ENCODE assay signal across 19 cellular contexts in genomic region chr6:72975346-72975745, GRCh38.
DNase-seq lines count a peak whose midpoint lies in the region; ATAC-seq and TF ChIP-seq lines count a peak whose summit lies in the region.
"Had no signal": no experiment of that assay in that cellular context is flagged by ENCODE, and none has a peak within 500 bp of the region (broad histone marks: within the 10 kb centered on the region; RNA-seq: fewer than 3 reads in every experiment).

No MANE protein-coding gene starts in this region.

- TF ChIP-seq EP300 in gastroesophageal sphincter (IDR thresholded peaks at IDR 0.05) = no peak

- H3K27ac ChIP-seq in gastroesophageal sphincter = peak overlapping the region in 3 of 4 donors; percentile 51 to 59 (median 53)
- H3K27ac ChIP-seq: uterus had no signal

- peaks cover 0 to 21% (median 5%) of the 10 kb centered on the region in 3 donors for H3K4me1 ChIP-seq in gastroesophageal sphincter
- H3K4me1 ChIP-seq: uterus had no signal

- H3K4me3 ChIP-seq in gastroesophageal sphincter = no peak overlapping the region
- H3K4me3 ChIP-seq: uterus had no signal

- no peak for TF ChIP-seq POLR2A in gastroesophageal sphincter (IDR thresholded peaks at IDR 0.05)

- H3K4me3 Mint-ChIP-seq in activated CD4-positive, alpha-beta memory T cell treated with anti-CD3 and anti-CD28 coated beads, Interleukin-2, amount 10 ng/mL, durations not matched to agents 7 days and 5 days = no peak overlapping the region
- no peak overlapping the region for H3K4me3 Mint-ChIP-seq in effector memory CD8-positive, alpha-beta T cell
- H3K4me3 Mint-ChIP-seq: activated CD8-positive, alpha-beta T cell treated with anti-CD3 and anti-CD28 coated beads, Interleukin-2, amount 10 ng/mL, durations not matched to agents 7 days and 5 days; immature natural killer cell; stimulated activated naive CD8-positive, alpha-beta T cell treated with anti-CD3 and anti-CD28 coated beads, Interleukin-15, Interleukin-2, amounts not matched to agents 100 ng/mL and 50 ng/mL, for 24 hours had no signal

- H3K36me3 ChIP-seq in gastroesophageal sphincter = no peaks in the 10 kb centered on the region
- H3K36me3 ChIP-seq: uterus had no signal

- POLR2A ChIA-PET in activated CD4-positive, alpha-beta memory T cell treated with anti-CD3 and anti-CD28 coated beads, Interleukin-2, amount 10 ng/mL, durations not matched to agents 7 days and 5 days (lab: Charles Lee) = no interaction called here

- no peaks in the 10 kb centered on the region for H3K27me3 Mint-ChIP-seq in activated CD4-positive, alpha-beta memory T cell treated with anti-CD3 and anti-CD28 coated beads, Interleukin-2, amount 10 ng/mL, durations not matched to agents 7 days and 5 days
- H3K27me3 Mint-ChIP-seq in effector memory CD8-positive, alpha-beta T cell = no peaks in the 10 kb centered on the region
- H3K27me3 Mint-ChIP-seq: stimulated activated naive CD8-positive, alpha-beta T cell treated with anti-CD3 and anti-CD28 coated beads, Interleukin-15, Interleukin-2, amounts not matched to agents 100 ng/mL and 50 ng/mL, for 24 hours had no signal

- peaks cover 6% of the 10 kb centered on the region for H3K4me1 Mint-ChIP-seq in activated CD4-positive, alpha-beta memory T cell treated with anti-CD3 and anti-CD28 coated beads, Interleukin-2, amount 10 ng/mL, durations not matched to agents 7 days and 5 days
- no peaks in the 10 kb centered on the region for H3K4me1 Mint-ChIP-seq in effector memory CD8-positive, alpha-beta T cell (ENCODE audit: low read depth in 2 of 2)

- CTCF ChIA-PET in activated CD4-positive, alpha-beta memory T cell treated with anti-CD3 and anti-CD28 coated beads, Interleukin-2, amount 10 ng/mL, durations not matched to agents 7 days and 5 days (lab: Charles Lee) = interaction anchor here (1.6 kb wide), 1 partner anchor 19 kb away, joined by 3 read pairs; no protein-coding TSS in a partner anchor

- peaks cover 3% of the 10 kb centered on the region for H3K9me3 Mint-ChIP-seq in activated CD4-positive, alpha-beta memory T cell treated with anti-CD3 and anti-CD28 coated beads, Interleukin-2, amount 10 ng/mL, durations not matched to agents 7 days and 5 days
- H3K9me3 Mint-ChIP-seq in effector memory CD8-positive, alpha-beta T cell = no peaks in the 10 kb centered on the region
- H3K9me3 Mint-ChIP-seq: stimulated activated naive CD8-positive, alpha-beta T cell treated with anti-CD3 and anti-CD28 coated beads, Interleukin-15, Interleukin-2, amounts not matched to agents 100 ng/mL and 50 ng/mL, for 24 hours had no signal

- H3K27ac Mint-ChIP-seq in activated CD4-positive, alpha-beta memory T cell treated with anti-CD3 and anti-CD28 coated beads, Interleukin-2, amount 10 ng/mL, durations not matched to agents 7 days and 5 days = no peak overlapping the region
- H3K27ac Mint-ChIP-seq in effector memory CD8-positive, alpha-beta T cell = no peak overlapping the region
- H3K27ac Mint-ChIP-seq: activated CD8-positive, alpha-beta T cell treated with anti-CD3 and anti-CD28 coated beads, Interleukin-2, amount 10 ng/mL, durations not matched to agents 7 days and 5 days; immature natural killer cell; stimulated activated naive CD8-positive, alpha-beta T cell treated with anti-CD3 and anti-CD28 coated beads, Interleukin-15, Interleukin-2, amounts not matched to agents 100 ng/mL and 50 ng/mL, for 24 hours had no signal

- WGBS in gastroesophageal sphincter (ENCODE audit: low coverage in 1 of 2), 2 donors = 44 to 71% methylated on average over 1 of the region's 1 CpG

- peak; percentile 52 for DNase-seq in GM04504 (ENCODE audit: low read depth)
- DNase-seq in activated CD4-positive, alpha-beta T cell treated with anti-CD3 and anti-CD28 coated beads for 1 hour = no peak
- no peak for DNase-seq in activated CD4-positive, alpha-beta memory T cell treated with anti-CD3 and anti-CD28 coated beads, Interleukin-2, amount 10 ng/mL, durations not matched to agents 7 days and 5 days
- DNase-seq in effector memory CD8-positive, alpha-beta T cell = no peak
- no peak for DNase-seq in NCI-H1436 treated with DMSO at 0.1 percent for 48 hours (lab: John Stamatoyannopoulos, UW)
- DNase-seq: activated CD8-positive, alpha-beta T cell treated with anti-CD3 and anti-CD28 coated beads, Interleukin-2, amount 10 ng/mL, durations not matched to agents 7 days and 5 days; activated effector memory CD4-positive, alpha-beta T cell treated with Interleukin-2 at 50 U/mL for 16 hours; AML-193; aorta; immature natural killer cell; mesenchymal stem cell; NCI-H1105 treated with DMSO at 0.1 percent for 48 hours; nucleus accumbens; small intestine; uterus had no signal

- H3K36me3 Mint-ChIP-seq in activated CD4-positive, alpha-beta memory T cell treated with anti-CD3 and anti-CD28 coated beads, Interleukin-2, amount 10 ng/mL, durations not matched to agents 7 days and 5 days (ENCODE audit: low read depth) = peaks cover 3% of the 10 kb centered on the region
- H3K36me3 Mint-ChIP-seq in effector memory CD8-positive, alpha-beta T cell (ENCODE audit: insufficient read depth) = no peaks in the 10 kb centered on the region

- no peak for TF ChIP-seq CTCF in gastroesophageal sphincter (IDR thresholded peaks at IDR 0.05)

- ATAC-seq in GM21737 (IDR thresholded peaks at IDR 0.05; ENCODE audit: unreplicated experiment) = peak; percentile 56
- ATAC-seq in HG03342 (IDR thresholded peaks at IDR 0.05; ENCODE audit: unreplicated experiment) = peak; percentile 68
- no peak for ATAC-seq in gastroesophageal sphincter
- no peak for ATAC-seq in effector memory CD8-positive, alpha-beta T cell (replicated peaks)
- ATAC-seq: activated CD8-positive, alpha-beta T cell treated with anti-CD3 and anti-CD28 coated beads, Interleukin-2, amount 10 ng/mL, durations not matched to agents 7 days and 5 days had no signal

- no peaks in the 10 kb centered on the region for H3K27me3 ChIP-seq in gastroesophageal sphincter
- H3K27me3 ChIP-seq: uterus had no signal

- H3K9me3 ChIP-seq in gastroesophageal sphincter = no peaks in the 10 kb centered on the region
- H3K9me3 ChIP-seq: uterus had no signal

Comparison
In these comparisons a context has a peak if more than half of its experiments do, and no peak if none do; other contexts are left out.
1. ATAC-seq: peak in GM21737 (single experiment) and HG03342 (single experiment); none in gastroesophageal sphincter (single experiment) and effector memory CD8-positive, alpha-beta T cell (single experiment).